7 cellular contexts compared by ENCODE assay signal in genomic region chr15:87887177-87887576, GRCh38.
"Had no signal": no experiment of that assay in that cellular context is flagged by ENCODE, and none has a peak within 500 bp of the region (broad histone marks: within the 10 kb centered on the region; RNA-seq: fewer than 3 reads in every experiment).

No MANE protein-coding gene starts in this region.

- H3K27ac ChIP-seq: HL-60 had no signal

- H3K36me3 Mint-ChIP-seq: IgD-negative memory B cell had no signal

- H3K27ac Mint-ChIP-seq: IgD-negative memory B cell had no signal

- H3K4me1 Mint-ChIP-seq: IgD-negative memory B cell had no signal

- H3K4me3 ChIP-seq: K562 had no signal

- FAIRE-seq: HepG2, HTR-8/SVneo, K562 had no signal

- ATAC-seq: HepG2, K562 had no signal

- DNase-seq: IMR-90, KBM-7 had no signal

- H3K4me3 Mint-ChIP-seq: IgD-negative memory B cell had no signal

- H3K27me3 Mint-ChIP-seq: IgD-negative memory B cell had no signal
